In the genomic region with DNA sequence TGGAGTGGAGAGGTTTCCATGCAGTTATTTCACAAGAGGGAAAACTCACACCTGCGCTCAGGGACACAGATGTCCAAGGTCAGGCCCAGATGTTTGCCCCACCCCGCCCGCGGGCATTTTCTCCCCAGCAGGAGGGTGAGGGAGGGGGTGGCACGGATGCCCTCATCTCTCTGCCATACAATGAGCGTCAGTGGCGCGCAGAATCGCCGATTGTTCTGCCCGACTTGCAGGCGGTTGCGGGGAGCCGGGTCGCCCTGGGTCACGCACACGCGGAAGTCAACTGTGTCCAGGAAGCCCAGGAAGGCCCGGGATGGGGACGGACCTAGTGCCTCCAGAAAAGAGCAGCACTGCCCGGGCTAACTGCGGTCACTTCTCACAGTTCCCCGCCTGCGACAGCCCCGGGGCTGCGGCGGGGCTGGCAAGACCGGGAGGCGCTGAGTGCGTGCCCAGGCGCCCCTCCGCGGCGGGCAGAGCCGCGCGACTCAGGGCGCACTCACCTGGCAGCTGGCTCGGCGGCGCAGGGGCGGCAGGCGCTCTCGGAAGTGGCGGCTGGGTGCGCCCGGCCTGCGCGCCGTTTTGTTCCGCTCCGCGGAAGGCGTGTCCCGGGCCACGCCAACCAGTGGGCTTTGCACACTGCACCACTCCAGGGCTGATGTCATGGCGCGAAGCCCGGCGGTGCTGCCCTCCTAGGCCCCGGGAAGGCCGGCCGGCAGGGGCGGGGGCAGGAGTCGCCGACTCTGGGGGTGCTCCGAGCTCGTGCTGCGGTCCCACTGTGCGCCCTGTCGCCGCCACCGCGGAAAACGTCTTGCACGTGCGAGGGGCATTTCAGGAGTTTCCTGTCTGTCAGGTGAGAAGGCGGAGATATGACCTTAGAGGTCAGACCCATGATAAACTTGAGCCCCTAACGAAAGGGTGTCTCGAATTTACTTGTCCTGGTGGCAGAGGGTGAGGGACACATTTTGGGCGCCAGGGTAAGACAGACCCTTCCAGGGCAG, we compare ENCODE assay signal across 8 cellular contexts. TPM values are rescaled to one million over a fixed set of nuclear protein-coding genes. Genes with fewer than 3 reads are reported as not detected.
DNase-seq lines count a peak whose midpoint lies in the region; ATAC-seq and TF ChIP-seq lines count a peak whose summit lies in the region.

A gene (minus strand): TSS at position 551 of the 995 bp plus-strand sequence. CDS start 10,820 bp downstream, outside the sequence.

- POLR2A ChIA-PET in activated CD4-positive, alpha-beta T cell treated with anti-CD3 and anti-CD28 coated beads for 36 hours (lab: Charles Lee), result no interaction called here

- H3K4me1 Mint-ChIP-seq in activated CD4-positive, alpha-beta T cell treated with anti-CD3 and anti-CD28 coated beads for 36 hours, result peaks cover 31% of the 10 kb centered on the region

- H3K4me3 Mint-ChIP-seq in activated CD4-positive, alpha-beta T cell treated with anti-CD3 and anti-CD28 coated beads for 36 hours, result peak within 1 kb of the TSS; percentile 91

- intact Hi-C loops in activated CD4-positive, alpha-beta T cell treated with anti-CD3 and anti-CD28 coated beads for 36 hours (cut with DNase I, micrococcal nuclease), result loop anchor here in 1 of 2 experiments (1.0 to 10.0 kb wide), 6 partner anchors 25 to 638 kb away; a partner anchor contains a TSS
- intact Hi-C loops in left lung (cut with DNase I), result no loop called here

- H3K9me3 Mint-ChIP-seq in activated CD4-positive, alpha-beta T cell treated with anti-CD3 and anti-CD28 coated beads for 36 hours (ENCODE audit: low read depth), result no peaks in the 10 kb centered on the region

- TF ChIP-seq CTCF in coronary artery (IDR thresholded peaks at IDR 0.05) (no peak), left lung (IDR thresholded peaks at IDR 0.05) (no peak)

- peaks cover 38 to 74% of the 10 kb centered on the region in 2 donors for H3K4me1 ChIP-seq in left lung

- ATAC-seq in HG03066 (IDR thresholded peaks at IDR 0.05; ENCODE audit: low read depth, unreplicated experiment), result peak; percentile 82
- ATAC-seq in activated CD4-positive, alpha-beta T cell treated with anti-CD3 and anti-CD28 coated beads for 36 hours, result peak; percentile 94
- ATAC-seq in left lung, result peak; percentile 83

- CTCF ChIA-PET in activated CD4-positive, alpha-beta T cell treated with anti-CD3 and anti-CD28 coated beads for 36 hours (lab: Charles Lee), result interaction anchor here (0.5 to 3.7 kb wide), 9 partner anchors 9 to 484 kb away, joined by 3 to 43 read pairs (median 3); no protein-coding TSS in a partner anchor

- H3K9me3 ChIP-seq in left lung, result no peaks in the 10 kb centered on the region

- peak within 1 kb of the TSS; percentile 96 to 100 for H3K27ac ChIP-seq in coronary artery
- peak within 1 kb of the TSS; percentile 90 to 96 for H3K27ac ChIP-seq in left lung

- H3K36me3 ChIP-seq in left lung, result no peaks in the 10 kb centered on the region

- H3K27me3 Mint-ChIP-seq in activated CD4-positive, alpha-beta T cell treated with anti-CD3 and anti-CD28 coated beads for 36 hours, result no peaks in the 10 kb centered on the region

- DNase-seq in SIG-M5 treated with dmso at 0.1 percent for 504 hours (lab: John Stamatoyannopoulos, UW; ENCODE audit: unreplicated experiment), result peak; percentile 90
- no peak for DNase-seq in SIG-M5 (lab: John Stamatoyannopoulos, UW)
- peak; percentile 79 for DNase-seq in NCI-H2196 treated with DMSO at 0.1 percent for 48 hours (lab: John Stamatoyannopoulos, UW; ENCODE audit: unreplicated experiment)
- peak; percentile 92 for DNase-seq in activated CD4-positive, alpha-beta T cell treated with anti-CD3 and anti-CD28 coated beads for 36 hours
- peak; percentile 93 for DNase-seq in coronary artery (ENCODE audit: low spot score)
- peak; percentile 90 to 97 for DNase-seq in left lung
- peak; percentile 74 to 75 for DNase-seq in stimulated activated CD4-positive, alpha-beta T cell treated with anti-CD3 and anti-CD28 coated beads, Interleukin-2, amount 100 ng/mL, for 48 hours

- H3K27me3 ChIP-seq in left lung, result no peaks in the 10 kb centered on the region

- H3K4me3 ChIP-seq in coronary artery, result peak within 1 kb of the TSS; percentile 97
- H3K4me3 ChIP-seq in left lung, result peak within 1 kb of the TSS; percentile 65 to 73

- peak within 1 kb of the TSS; percentile 89 for H3K27ac Mint-ChIP-seq in activated CD4-positive, alpha-beta T cell treated with anti-CD3 and anti-CD28 coated beads for 36 hours

- peaks cover 1% of the 10 kb centered on the region for H3K36me3 Mint-ChIP-seq in activated CD4-positive, alpha-beta T cell treated with anti-CD3 and anti-CD28 coated beads for 36 hours (ENCODE audit: low read depth)

RNA-seq across cellular contexts. Expression of the gene that starts here (rescaled TPM):
- 10 to 100 TPM; 49.2 to 50.7 TPM for total RNA-seq in activated CD4-positive, alpha-beta T cell treated with anti-CD3 and anti-CD28 coated beads for 36 hours
- total RNA-seq in left lung, result 100 to 1,000 TPM; 216 to 235 TPM

Comparison
In these comparisons a context has a peak if more than half of its experiments do, and no peak if none do; other contexts are left out.
1. RNA of the gene that starts here (total RNA-seq): 216 to 235 TPM in left lung; 49.2 to 50.7 TPM in activated CD4-positive, alpha-beta T cell treated with anti-CD3 and anti-CD28 coated beads for 36 hours; every median in the first group is over 4 times any median in the second.
2. Peak in every context shown above with its lines, with median percentiles within 50 percentile points of each other: ATAC-seq.